Comparison of ENCODE assay signal across 1 cellular context in genomic region chr9:107176701-107177100, GRCh38.
TF ChIP-seq lines count a peak whose summit lies in the region.

No MANE protein-coding gene starts in this region.

TF ChIP-seq in GM23338, 12 proteins besides CTCF, POLR2A, EP300 and RAD21 (continued from another document):
- no peak for TF ChIP-seq REST (IDR thresholded peaks at IDR 0.05; ENCODE audit: unreplicated experiment)
- no peak for TF ChIP-seq CREB1 (CRISPR knock-in tag; IDR thresholded peaks at IDR 0.05; ENCODE audit: low read depth)
- no peak for TF ChIP-seq EZH2 (IDR thresholded peaks at IDR 0.05; ENCODE audit: low read depth, unreplicated experiment)
- TF ChIP-seq EZH2phosphoT487 (IDR thresholded peaks at IDR 0.05; ENCODE audit: unreplicated experiment) = no peak
- TF ChIP-seq ZNF462 (CRISPR knock-in tag; IDR thresholded peaks at IDR 0.05) = no peak
